ENCODE assay signal across 1 cellular context in the genomic region with DNA sequence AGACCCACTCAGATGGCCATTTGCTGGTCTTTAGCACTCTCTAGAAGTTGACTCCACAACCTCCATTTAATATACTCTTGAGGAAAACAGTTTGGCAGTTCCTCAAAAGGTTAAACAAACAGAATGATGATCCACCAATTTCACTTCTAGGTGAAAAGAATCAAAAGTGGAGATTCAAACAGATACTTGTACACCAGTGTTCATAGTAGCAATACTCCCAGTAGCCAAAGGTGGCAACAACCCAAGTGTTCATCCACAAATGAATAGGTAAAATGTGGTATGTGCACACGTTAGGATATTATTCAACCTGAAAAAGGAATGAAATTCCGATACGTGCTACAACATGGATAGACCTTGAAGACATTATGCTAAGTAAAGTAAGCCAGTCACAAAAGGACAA.
TF ChIP-seq lines count a peak whose summit lies in the region.

No MANE protein-coding gene starts in this region.

TF ChIP-seq in HepG2, 621 proteins besides CTCF, POLR2A, EP300 and RAD21:
- TF ChIP-seq ZNF367 (CRISPR knock-in tag; IDR thresholded peaks at IDR 0.05; ENCODE audit: borderline replicate concordance) (no peak), ZFY (CRISPR knock-in tag; IDR thresholded peaks at IDR 0.05) (no peak), ARHGAP35 (CRISPR knock-in tag; IDR thresholded peaks at IDR 0.05; ENCODE audit: borderline replicate concordance) (no peak), HOXA9 (CRISPR knock-in tag; IDR thresholded peaks at IDR 0.05; ENCODE audit: borderline replicate concordance) (no peak), ZNF556 (CRISPR knock-in tag; IDR thresholded peaks at IDR 0.05; ENCODE audit: borderline replicate concordance) (no peak), PAWR (CRISPR knock-in tag; IDR thresholded peaks at IDR 0.05; ENCODE audit: borderline replicate concordance) (no peak), SAFB2 (CRISPR knock-in tag; IDR thresholded peaks at IDR 0.05; ENCODE audit: borderline replicate concordance, low read depth) (no peak), ZNF781 (CRISPR knock-in tag; IDR thresholded peaks at IDR 0.05; ENCODE audit: borderline replicate concordance, not compliant biosample characterization) (no peak)
- TF ChIP-seq, protein P1, sequence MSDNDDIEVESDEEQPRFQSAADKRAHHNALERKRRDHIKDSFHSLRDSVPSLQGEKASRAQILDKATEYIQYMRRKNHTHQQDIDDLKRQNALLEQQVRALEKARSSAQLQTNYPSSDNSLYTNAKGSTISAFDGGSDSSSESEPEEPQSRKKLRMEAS (IDR thresholded peaks at IDR 0.05): no peak
- TF ChIP-seq, protein P2, sequence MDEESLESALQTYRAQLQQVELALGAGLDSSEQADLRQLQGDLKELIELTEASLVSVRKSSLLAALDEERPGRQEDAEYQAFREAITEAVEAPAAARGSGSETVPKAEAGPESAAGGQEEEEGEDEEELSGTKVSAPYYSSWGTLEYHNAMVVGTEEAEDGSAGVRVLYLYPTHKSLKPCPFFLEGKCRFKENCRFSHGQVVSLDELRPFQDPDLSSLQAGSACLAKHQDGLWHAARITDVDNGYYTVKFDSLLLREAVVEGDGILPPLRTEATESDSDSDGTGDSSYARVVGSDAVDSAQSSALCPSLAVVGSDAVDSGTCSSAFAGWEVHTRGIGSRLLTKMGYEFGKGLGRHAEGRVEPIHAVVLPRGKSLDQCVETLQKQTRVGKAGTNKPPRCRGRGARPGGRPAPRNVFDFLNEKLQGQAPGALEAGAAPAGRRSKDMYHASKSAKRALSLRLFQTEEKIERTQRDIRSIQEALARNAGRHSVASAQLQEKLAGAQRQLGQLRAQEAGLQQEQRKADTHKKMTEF (CRISPR knock-in tag; IDR thresholded peaks at IDR 0.05): no peak
